ENCODE assay signal across 10 cellular contexts in the genomic region with DNA sequence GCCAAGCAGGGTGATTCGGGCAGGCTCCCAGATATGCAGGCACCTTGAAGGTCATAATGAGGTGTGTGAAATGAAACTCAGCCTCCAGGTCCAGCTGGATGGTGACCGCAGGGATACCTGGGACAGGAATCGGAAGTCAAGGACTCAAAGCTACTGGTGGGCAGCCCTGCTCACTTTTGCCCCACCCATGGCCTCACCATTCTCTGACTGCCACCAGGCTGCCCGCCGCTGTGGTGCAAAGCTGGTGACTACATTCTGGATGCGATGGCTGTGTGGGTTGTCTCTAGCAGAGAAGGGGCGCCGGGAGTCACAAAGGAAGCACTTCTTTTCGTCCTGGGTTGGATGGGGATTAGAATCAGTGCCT. TPM values are rescaled to one million over a fixed set of nuclear protein-coding genes. Genes with fewer than 3 reads are reported as not detected.
DNase-seq lines count a peak whose midpoint lies in the region; ATAC-seq and TF ChIP-seq lines count a peak whose summit lies in the region.
"Had no signal": no experiment of that assay in that cellular context is flagged by ENCODE, and none has a peak within 500 bp of the region (broad histone marks: within the 10 kb centered on the region; RNA-seq: fewer than 3 reads in every experiment).

No MANE protein-coding gene starts in this region.

- H3K27ac ChIP-seq in cardiac muscle cell = peak overlapping the region; percentile 98
- peak overlapping the region; percentile 85 to 87 for H3K27ac ChIP-seq in esophagus (ENCODE audit: low read depth in 2 of 2, low read length in 1 of 2)
- H3K27ac ChIP-seq in muscle layer of duodenum (ENCODE audit: low read length) = peak overlapping the region; percentile 91
- peak overlapping the region; percentile 93 for H3K27ac ChIP-seq in vagina
- H3K27ac ChIP-seq: KMS-11 had no signal

- DNase-seq in cardiac muscle cell (ENCODE audit: low read depth in 1 of 2, low spot score in 1 of 2) = no peak
- DNase-seq in Right ventricle myocardium inferior (ENCODE audit: missing footprints) = no peak
- no peak for DNase-seq in vagina (ENCODE audit: extremely low spot score in 2 of 2)
- no peak for DNase-seq in activated CD4-positive, alpha-beta T cell treated with anti-CD3 and anti-CD28 coated beads, Interleukin-2, amount 50 U/mL, for 4 hours
- DNase-seq: occipital lobe had no signal

- H3K36me3 ChIP-seq in cardiac muscle cell (peaks cover 5% of the 10 kb centered on the region), esophagus (ENCODE audit: control insufficient read depth in 2 of 2, insufficient read depth in 2 of 2, low read length in 1 of 2) (peaks cover 4 to 28% of the 10 kb centered on the region in 2 donors), muscle layer of duodenum (ENCODE audit: control insufficient read depth in 1 of 2, insufficient read depth in 2 of 2, low read length in 2 of 2) (peaks cover 14 to 28% of the 10 kb centered on the region in 2 donors), vagina (peaks cover 0 to 13% of the 10 kb centered on the region in 2 donors)

- no peak for TF ChIP-seq CTCF in cardiac muscle cell (IDR thresholded peaks at IDR 0.05; ENCODE audit: low read depth, low read length)
- no peak for TF ChIP-seq CTCF in vagina (IDR thresholded peaks at IDR 0.05)

- 37% methylated on average over 9 of the region's 9 CpGs for WGBS in esophagus, 2 donors

- H3K27me3 ChIP-seq in cardiac muscle cell (no peaks in the 10 kb centered on the region), esophagus (ENCODE audit: control insufficient read depth in 1 of 2, insufficient read depth in 2 of 2, low read length in 2 of 2) (no peaks in the 10 kb centered on the region), muscle layer of duodenum (ENCODE audit: low read depth, low read length) (no peaks in the 10 kb centered on the region), vagina (no peaks in the 10 kb centered on the region)

- H3K4me3 ChIP-seq in cardiac muscle cell = peak overlapping the region; percentile 39
- peak overlapping the region; percentile 47 to 64 for H3K4me3 ChIP-seq in esophagus (ENCODE audit: low read depth in 1 of 2, low read length in 2 of 2)
- peak overlapping the region; percentile 75 to 88 for H3K4me3 ChIP-seq in muscle layer of duodenum (ENCODE audit: low read depth in 1 of 2, low read length in 2 of 2)
- H3K4me3 ChIP-seq in vagina = peak overlapping the region; percentile 87 to 90

- H3K9me3 ChIP-seq in cardiac muscle cell (ENCODE audit: low read depth) (no peaks in the 10 kb centered on the region), esophagus (ENCODE audit: control insufficient read depth in 2 of 2, insufficient read depth in 1 of 2, low read depth in 1 of 2, low read length in 1 of 2) (no peaks in the 10 kb centered on the region), muscle layer of duodenum (ENCODE audit: control insufficient read depth in 1 of 2, low read length in 2 of 2) (no peaks in the 10 kb centered on the region), vagina (no peaks in the 10 kb centered on the region)

- H3K4me1 ChIP-seq in cardiac muscle cell (ENCODE audit: low read depth) (peaks cover 15% of the 10 kb centered on the region), esophagus (ENCODE audit: control insufficient read depth in 2 of 2, insufficient read depth in 2 of 2, low read length in 1 of 2) (peaks cover 13 to 18% of the 10 kb centered on the region in 2 donors), muscle layer of duodenum (ENCODE audit: control insufficient read depth in 1 of 2, insufficient read depth in 2 of 2, low read length in 2 of 2) (peaks cover 6 to 29% of the 10 kb centered on the region in 2 donors), vagina (peaks cover 34% of the 10 kb centered on the region)

- no peak for ATAC-seq in Right ventricle myocardium inferior
- ATAC-seq in HG03442 (IDR thresholded peaks at IDR 0.05; ENCODE audit: unreplicated experiment) = no peak
- no peak for ATAC-seq in HG03342 (IDR thresholded peaks at IDR 0.05; ENCODE audit: unreplicated experiment)

- intact Hi-C loops in Right ventricle myocardium inferior (cut with DNase I) = loop anchor here (2.0 to 5.0 kb wide), 3 partner anchors 35 to 110 kb away; partner anchors contain the start of genes CCDC71, NDUFAF3 and QRICH1
- intact Hi-C loops in vagina (cut with DNase I) = no loop called here

- no peak for TF ChIP-seq POLR2A in vagina (IDR thresholded peaks at IDR 0.05)

RNA-seq across cellular contexts. Expression of gene LAMB2, which starts 0.8 kb away (rescaled TPM):
- 875 and 1,233 TPM in 2 replicates for total RNA-seq in cardiac muscle cell
- polyA plus RNA-seq in cardiac muscle cell = 615 and 708 TPM in 2 replicates
- total RNA-seq in Right ventricle myocardium inferior = 543 TPM
- 100 to 1,000 TPM; 123 to 219 TPM for polyA plus RNA-seq in esophagus
- 526 TPM for total RNA-seq in vagina

RNA-seq across cellular contexts. Expression of gene USP19, which starts 11.4 kb away (rescaled TPM):
- total RNA-seq in cardiac muscle cell (103 and 122 TPM in 2 replicates), Right ventricle myocardium inferior (54.0 TPM), vagina (59.9 TPM)
- polyA plus RNA-seq in cardiac muscle cell (50.5 and 61.8 TPM in 2 replicates), esophagus (10 to 100 TPM; 17.9 to 19.4 TPM)

RNA-seq across cellular contexts. Expression of gene QARS1, which starts 27.5 kb away (rescaled TPM):
- total RNA-seq in cardiac muscle cell = 277 and 345 TPM in 2 replicates
- polyA plus RNA-seq in cardiac muscle cell = 173 and 188 TPM in 2 replicates
- total RNA-seq in Right ventricle myocardium inferior = 207 TPM
- polyA plus RNA-seq in esophagus = 100 to 1,000 TPM; 228 to 237 TPM
- total RNA-seq in vagina = 223 TPM

RNA-seq across cellular contexts. Expression of gene CCDC71, which starts 34.1 kb away (rescaled TPM):
- total RNA-seq in cardiac muscle cell = 44.4 and 59.2 TPM in 2 replicates
- 0.39 and 0.56 TPM in 2 replicates for polyA plus RNA-seq in cardiac muscle cell
- total RNA-seq in Right ventricle myocardium inferior = 9.4 TPM
- polyA plus RNA-seq in esophagus = 10 to 100 TPM; 10.1 to 19.1 TPM
- total RNA-seq in vagina = 30.4 TPM

RNA-seq across cellular contexts. Expression of gene QRICH1, which starts 38.2 kb away (rescaled TPM):
- total RNA-seq in cardiac muscle cell (94.4 and 116 TPM in 2 replicates), Right ventricle myocardium inferior (52.9 TPM), vagina (124 TPM)
- polyA plus RNA-seq in cardiac muscle cell (42.0 and 44.3 TPM in 2 replicates), esophagus (10 to 100 TPM; 31.9 to 38.2 TPM)
